8 cellular contexts compared by ENCODE assay signal in genomic region chr1:112508242-112509004, GRCh38. TPM values are rescaled to one million over a fixed set of nuclear protein-coding genes. Genes with fewer than 3 reads are reported as not detected.
A peak's percentile ranks its signal among the peaks of the same experiment; 100 is the strongest.
DNase-seq lines count a peak whose midpoint lies in the region; ATAC-seq and TF ChIP-seq lines count a peak whose summit lies in the region.

Gene WNT2B, plus strand, starts transcription at chr1:112508965. Its CDS starts 298 bp downstream, at chr1:112509263.

- no peak within 1 kb of the TSS for H3K27ac ChIP-seq in OCI-LY1 (ENCODE audit: low read depth, low read length, poor library complexity, severe bottlenecking)
- no peak within 1 kb of the TSS for H3K27ac ChIP-seq in foreskin keratinocyte
- H3K27ac ChIP-seq in parathyroid adenoma: no peak within 1 kb of the TSS

- peaks cover 12% of the 10 kb centered on the region for H3K4me1 ChIP-seq in OCI-LY1 (ENCODE audit: insufficient read depth, low read length, severe bottlenecking)
- H3K4me1 ChIP-seq in foreskin keratinocyte: no peaks in the 10 kb centered on the region
- peaks cover 3% of the 10 kb centered on the region for H3K4me1 ChIP-seq in parathyroid adenoma

- H3K79me2 ChIP-seq in OCI-LY1 (ENCODE audit: insufficient read depth, low read length): no peaks in the 10 kb centered on the region
- no peaks in the 10 kb centered on the region for H3K79me2 ChIP-seq in parathyroid adenoma

- H3K36me3 Mint-ChIP-seq in activated T-helper 2 cell treated with anti-CD3 and anti-CD28 coated beads, Interferon-gamma antibody, Interleukin-2, Interleukin-4, amounts not matched to agents 10 μg/mL and 5 μg/mL and 100 μg/mL, durations not matched to agents 14 hours and 24 hours and 36 hours (ENCODE audit: low read depth): no peaks in the 10 kb centered on the region

- peak within 1 kb of the TSS; percentile 58 for H3K4me3 ChIP-seq in AG10803 (ENCODE audit: low read length)
- H3K4me3 ChIP-seq in OCI-LY1 (ENCODE audit: low read depth, low read length, poor library complexity, severe bottlenecking): peak within 1 kb of the TSS; percentile 55
- peak within 1 kb of the TSS; percentile 47 for H3K4me3 ChIP-seq in parathyroid adenoma (ENCODE audit: low read depth, low read length)

- H3K9me3 ChIP-seq in OCI-LY1 (ENCODE audit: low read length) (no peaks in the 10 kb centered on the region), parathyroid adenoma (ENCODE audit: control insufficient read depth, low read length) (no peaks in the 10 kb centered on the region)

- H3K9me3 Mint-ChIP-seq in activated T-helper 2 cell treated with anti-CD3 and anti-CD28 coated beads, Interferon-gamma antibody, Interleukin-2, Interleukin-4, amounts not matched to agents 10 μg/mL and 5 μg/mL and 100 μg/mL, durations not matched to agents 14 hours and 24 hours and 36 hours: no peaks in the 10 kb centered on the region

- no peaks in the 10 kb centered on the region for H4K20me1 ChIP-seq in OCI-LY1 (ENCODE audit: insufficient read depth, low read length)

- H3K27me3 ChIP-seq in OCI-LY1 (ENCODE audit: insufficient read depth, low read length): 0 out of 2 replicates have a peak, but pooled peaks cover 7% of the 10 kb centered on the region
- H3K27me3 ChIP-seq in foreskin keratinocyte: peaks cover 54% of the 10 kb centered on the region
- no peaks in the 10 kb centered on the region for H3K27me3 ChIP-seq in parathyroid adenoma (ENCODE audit: control insufficient read depth, insufficient read depth, low read length)

- no peaks in the 10 kb centered on the region for H3F3A ChIP-seq in OCI-LY1 (ENCODE audit: insufficient read depth, low read length)

- no peak within 1 kb of the TSS for H3K27ac Mint-ChIP-seq in activated T-helper 2 cell treated with anti-CD3 and anti-CD28 coated beads, Interferon-gamma antibody, Interleukin-2, Interleukin-4, amounts not matched to agents 10 μg/mL and 5 μg/mL and 100 μg/mL, durations not matched to agents 14 hours and 24 hours and 36 hours

- no peak within 1 kb of the TSS for H3K9ac ChIP-seq in OCI-LY1 (ENCODE audit: low read length)
- no peak within 1 kb of the TSS for H3K9ac ChIP-seq in parathyroid adenoma

- TF ChIP-seq CTCF in AG10803 (conservative IDR thresholded peaks at IDR 0.05; ENCODE audit: low read length): no peak
- TF ChIP-seq CTCF in OCI-LY1 (IDR thresholded peaks at IDR 0.05; ENCODE audit: low read length): no peak
- TF ChIP-seq CTCF in foreskin keratinocyte (conservative IDR thresholded peaks at IDR 0.05): peak; percentile 11
- no peak for TF ChIP-seq CTCF in parathyroid adenoma (IDR thresholded peaks at IDR 0.05)

- H3K27me3 Mint-ChIP-seq in activated T-helper 2 cell treated with anti-CD3 and anti-CD28 coated beads, Interferon-gamma antibody, Interleukin-2, Interleukin-4, amounts not matched to agents 10 μg/mL and 5 μg/mL and 100 μg/mL, durations not matched to agents 14 hours and 24 hours and 36 hours (ENCODE audit: low read depth): peaks cover 55% of the 10 kb centered on the region

- H2AFZ ChIP-seq in OCI-LY1 (ENCODE audit: low read length) (no peak within 1 kb of the TSS), parathyroid adenoma (peak within 1 kb of the TSS; percentile 67)

- intact Hi-C loops in activated T-helper 2 cell treated with anti-CD3 and anti-CD28 coated beads, Interferon-gamma antibody, Interleukin-2, Interleukin-4, amounts not matched to agents 10 μg/mL and 5 μg/mL and 100 μg/mL, durations not matched to agents 14 hours and 24 hours and 36 hours (cut with micrococcal nuclease): loop anchor here (2.0 to 5.0 kb wide), 3 partner anchors 109 to 196 kb away; partner anchors contain the start of genes CAPZA1, CTTNBP2NL and ST7L

- peak within 1 kb of the TSS; percentile 69 for H3K4me3 Mint-ChIP-seq in activated T-helper 2 cell treated with anti-CD3 and anti-CD28 coated beads, Interferon-gamma antibody, Interleukin-2, Interleukin-4, amounts not matched to agents 10 μg/mL and 5 μg/mL and 100 μg/mL, durations not matched to agents 14 hours and 24 hours and 36 hours (ENCODE audit: low read depth)

- H3K36me3 ChIP-seq in OCI-LY1 (ENCODE audit: insufficient read depth, low read length) (no peaks in the 10 kb centered on the region), parathyroid adenoma (ENCODE audit: control insufficient read depth, insufficient read depth, low read length) (no peaks in the 10 kb centered on the region)

- ATAC-seq in GM19463 (IDR thresholded peaks at IDR 0.05; ENCODE audit: unreplicated experiment) (peak; percentile 71), foreskin keratinocyte (peak; percentile 55)

- H3K9me2 ChIP-seq in OCI-LY1 (ENCODE audit: low read depth, low read length): no peaks in the 10 kb centered on the region

- peaks cover 2% of the 10 kb centered on the region for H3K4me1 Mint-ChIP-seq in activated T-helper 2 cell treated with anti-CD3 and anti-CD28 coated beads, Interferon-gamma antibody, Interleukin-2, Interleukin-4, amounts not matched to agents 10 μg/mL and 5 μg/mL and 100 μg/mL, durations not matched to agents 14 hours and 24 hours and 36 hours (ENCODE audit: low read depth)

- H3K4me2 ChIP-seq in OCI-LY1 (ENCODE audit: low read length) (peak within 1 kb of the TSS; percentile 79), parathyroid adenoma (ENCODE audit: low read length) (peak within 1 kb of the TSS; percentile 72)

- DNase-seq in AG10803 (ENCODE audit: low read depth): no peak
- DNase-seq in activated T-helper 2 cell treated with anti-CD3 and anti-CD28 coated beads, Interferon-gamma antibody, Interleukin-2, Interleukin-4, amounts not matched to agents 10 μg/mL and 5 μg/mL and 100 μg/mL, durations not matched to agents 14 hours and 24 hours and 36 hours (ENCODE audit: low spot score): peak; percentile 33
- no peak for DNase-seq in foreskin keratinocyte
- no peak for DNase-seq in amniotic stem cell (lab: John Stamatoyannopoulos, UW)
- DNase-seq in NCI-H2029 (lab: John Stamatoyannopoulos, UW): no peak

RNA-seq across cellular contexts. Expression of gene WNT2B, which starts in this region (rescaled TPM):
- 0.16 TPM in 1 of 2 replicates, not detected in the other for total RNA-seq in activated T-helper 2 cell treated with anti-CD3 and anti-CD28 coated beads, Interferon-gamma antibody, Interleukin-2, Interleukin-4, amounts not matched to agents 10 μg/mL and 5 μg/mL and 100 μg/mL, durations not matched to agents 14 hours and 24 hours and 36 hours
- total RNA-seq in foreskin keratinocyte: 0.61 and 0.74 TPM in 2 replicates
- 0.19 and 0.21 TPM in 2 replicates for polyA plus RNA-seq in foreskin keratinocyte

Comparison
In these comparisons a context has a peak if more than half of its experiments do, and no peak if none do; other contexts are left out.
1. Peak in DNase-seq in activated T-helper 2 cell treated with anti-CD3 and anti-CD28 coated beads, Interferon-gamma antibody, Interleukin-2, Interleukin-4, amounts not matched to agents 10 μg/mL and 5 μg/mL and 100 μg/mL, durations not matched to agents 14 hours and 24 hours and 36 hours; RNA of the gene not detected or under 1 TPM.
2. Peak in ATAC-seq in foreskin keratinocyte; RNA of the gene not detected or under 1 TPM.